Comparison of ENCODE assay signal across 8 cellular contexts in genomic region chr1:91404151-91405012, GRCh38. TPM values are rescaled to one million over a fixed set of nuclear protein-coding genes. Genes with fewer than 3 reads are reported as not detected.
DNase-seq lines count a peak whose midpoint lies in the region; ATAC-seq, FAIRE-seq and TF ChIP-seq lines count a peak whose summit lies in the region.

TSS of gene HFM1 (minus strand) at chr1:91404837. CDS start at chr1:91401082, 3,755 bp downstream.

- CTCF ChIA-PET in A549 (lab: Yijun Ruan, JAX): interaction anchor here (1.4 to 3.7 kb wide), 3 partner anchors 24 to 124 kb away, joined by 5 to 17 read pairs (median 12); no protein-coding TSS in a partner anchor

- H3K27ac ChIP-seq in A549 (peak within 1 kb of the TSS; percentile 68 to 90), lung (ENCODE audit: low read depth in 1 of 2, low read length in 1 of 2) (peak within 1 kb of the TSS; percentile 58 to 93)

- no peaks in the 10 kb centered on the region for H3K36me3 ChIP-seq in lung (ENCODE audit: control insufficient read depth in 2 of 2, insufficient read depth in 2 of 2, low read length in 2 of 2)

- FAIRE-seq in A549 (lab: Jason Lieb, UNC): no peak

- WGBS in A549 (ENCODE audit: missing lambda C conversion rate): 13% methylated on average over 11 of the region's 69 CpGs
- WGBS in lung, 2 donors: 1% methylated on average over 55 to 69 of the region's 69 CpGs

- peak within 1 kb of the TSS; percentile 78 for H3K4me2 ChIP-seq in A549

- H3K4me1 ChIP-seq in A549 (no peaks in the 10 kb centered on the region; the same call in 2 of the 3 replicates), lung (ENCODE audit: control insufficient read depth in 2 of 2, insufficient read depth in 2 of 2, low read length in 2 of 2) (no peaks in the 10 kb centered on the region)

- TF ChIP-seq EP300 in A549 (IDR thresholded peaks at IDR 0.05): no peak

- peak; percentile 96 to 99 for ATAC-seq in A549
- ATAC-seq in GM18502 (IDR thresholded peaks at IDR 0.05; ENCODE audit: poor library complexity, unreplicated experiment): peak; percentile 96
- peak; percentile 87 for ATAC-seq in HG02943 (IDR thresholded peaks at IDR 0.05; ENCODE audit: low read depth, unreplicated experiment)
- peak; percentile 97 for ATAC-seq in lung (ENCODE audit: insufficient read depth, low FRiP score)

- H3K4me3 ChIP-seq in A549 (peak within 1 kb of the TSS; percentile 63), lung (peak within 1 kb of the TSS; percentile 66)

- TF ChIP-seq RAD21 in A549 (conservative IDR thresholded peaks at IDR 0.05 in 1 of 2, IDR thresholded peaks at IDR 0.05 in 1 of 2): no peak; a peak in 1 of 5 replicates

- H3K27me3 ChIP-seq in lung (ENCODE audit: control insufficient read depth, insufficient read depth): no peaks in the 10 kb centered on the region

- H3K9me3 ChIP-seq in A549: no peaks in the 10 kb centered on the region
- H3K9me3 ChIP-seq in lung (ENCODE audit: control insufficient read depth in 2 of 2, insufficient read depth in 1 of 2, low read length in 1 of 2): no peaks in the 10 kb centered on the region

- DNase-seq in A549 (ENCODE audit: low read depth in 1 of 2, low spot score in 1 of 2) (peak; percentile 43 to 73), NCI-H2081 treated with DMSO at 0.1 percent for 48 hours (lab: John Stamatoyannopoulos, UW) (peak; percentile 31), ecto neural progenitor cell (ENCODE audit: low spot score) (peak; percentile 92), lung (ENCODE audit: low spot score) (peak; percentile 71)
- peak; percentile 65 for DNase-seq in activated CD4-positive, alpha-beta T cell treated with anti-CD3 and anti-CD28 coated beads for 48 hours
- peak; percentile 6 to 32 (median 22) for DNase-seq in stimulated activated CD4-positive, alpha-beta T cell treated with anti-CD3 and anti-CD28 coated beads, TNF-alpha, amount 100 ng/mL, for 48 hours (ENCODE audit: low read depth in 3 of 3)

- POLR2A ChIA-PET in A549 (lab: Yijun Ruan, JAX): no interaction called here

- TF ChIP-seq POLR2A in A549 (IDR thresholded peaks at IDR 0.05; ENCODE audit: low read length): peak; percentile 32; the same call in 1 of the 2 replicates

- no peak for TF ChIP-seq CTCF in A549 (IDR thresholded peaks at IDR 0.05)
- no peak for TF ChIP-seq CTCF in lung (IDR thresholded peaks at IDR 0.05; ENCODE audit: control extremely low read depth, extremely low read depth)

TF ChIP-seq in A549, 52 proteins besides CTCF, POLR2A, EP300 and RAD21:
- TF ChIP-seq RFX5 (IDR thresholded peaks at IDR 0.05) (peak; percentile 77), FOSB (CRISPR knock-in tag; IDR thresholded peaks at IDR 0.05) (no peak), MYC (IDR thresholded peaks at IDR 0.05; ENCODE audit: borderline replicate concordance, low read length) (no peak), MAX (IDR thresholded peaks at IDR 0.05) (peak; percentile 37; the same call in 1 of the 2 replicates), HES2 (IDR thresholded peaks at IDR 0.05) (no peak)
- TF ChIP-seq, protein P1, sequence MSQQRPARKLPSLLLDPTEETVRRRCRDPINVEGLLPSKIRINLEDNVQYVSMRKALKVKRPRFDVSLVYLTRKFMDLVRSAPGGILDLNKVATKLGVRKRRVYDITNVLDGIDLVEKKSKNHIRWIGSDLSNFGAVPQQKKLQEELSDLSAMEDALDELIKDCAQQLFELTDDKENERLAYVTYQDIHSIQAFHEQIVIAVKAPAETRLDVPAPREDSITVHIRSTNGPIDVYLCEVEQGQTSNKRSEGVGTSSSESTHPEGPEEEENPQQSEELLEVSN (IDR thresholded peaks at IDR 0.05; ENCODE audit: borderline replicate concordance, low read depth): peak; percentile 41; the same call in 1 of the 2 replicates

RNA-seq across cellular contexts. Expression of gene HFM1, which starts in this region (rescaled TPM):
- polyA plus RNA-seq in A549 (2011; rRNA removed): 0.42 and 0.68 TPM in 2 replicates
- 0.01 TPM in 1 of 2 replicates, not detected in the other for polyA plus RNA-seq in A549 (2012; cell fraction: cytosol; rRNA removed)
- not detected in 2 replicates for polyA plus RNA-seq in A549 (2012; cell fraction: nucleus; rRNA removed)
- polyA plus RNA-seq in A549 (2017; fragmentation: RNase III; extraction: RNeasy Plus Mini Kit Qiagen cat#74134 plus additional on column Dnase treatment): 0.04 to 0.08 TPM (median 0.07 TPM) in 3 replicates
- polyA minus RNA-seq in A549 (2011; rRNA and poly(A)+ RNA removed): 0.04 and 0.05 TPM in 2 replicates
- 1 to 10 TPM; 1.0 to 8.0 TPM for total RNA-seq in lung
- under 1 TPM; 0.16 to 0.55 TPM for polyA plus RNA-seq in lung

Comparison
In these comparisons a context has a peak if more than half of its experiments do, and no peak if none do; other contexts are left out.
1. Peak in every context shown above with its lines: DNase-seq, ATAC-seq, H3K4me3 ChIP-seq and H3K27ac ChIP-seq.
2. Peak in DNase-seq, ATAC-seq, H3K4me3 ChIP-seq, H3K27ac ChIP-seq and H3K4me2 ChIP-seq in A549; RNA of the gene not detected or under 1 TPM.
3. DNase-seq: peak in every context shown above with its lines; median percentile 92 in ecto neural progenitor cell; 71 in lung; 65 in activated CD4-positive, alpha-beta T cell treated with anti-CD3 and anti-CD28 coated beads for 48 hours; 58 in A549; 31 in NCI-H2081 treated with DMSO at 0.1 percent for 48 hours; 22 in stimulated activated CD4-positive, alpha-beta T cell treated with anti-CD3 and anti-CD28 coated beads, TNF-alpha, amount 100 ng/mL, for 48 hours.